Comparison of ENCODE assay signal across 9 cellular contexts in genomic region chr4:154506253-154506652, GRCh38. TPM values are rescaled to one million over a fixed set of nuclear protein-coding genes. Genes with fewer than 3 reads are reported as not detected.
A peak's percentile ranks its signal among the peaks of the same experiment; 100 is the strongest.
DNase-seq lines count a peak whose midpoint lies in the region; ATAC-seq and TF ChIP-seq lines count a peak whose summit lies in the region.
"Had no signal": no experiment of that assay in that cellular context is flagged by ENCODE, and none has a peak within 500 bp of the region (broad histone marks: within the 10 kb centered on the region; RNA-seq: fewer than 3 reads in every experiment).

No MANE protein-coding gene starts in this region.

- H2AFZ ChIP-seq in PC-3 (ENCODE audit: low read length), result no peak overlapping the region

- no peaks in the 10 kb centered on the region for H3K36me3 ChIP-seq in PC-3 (ENCODE audit: low read depth, low read length)

- no peaks in the 10 kb centered on the region for H3K36me3 Mint-ChIP-seq in activated CD4-positive, alpha-beta memory T cell treated with anti-CD3 and anti-CD28 coated beads, Interleukin-2, amount 10 ng/mL, durations not matched to agents 7 days and 5 days (ENCODE audit: low read depth)

- H3K4me1 ChIP-seq in PC-3 (ENCODE audit: insufficient read depth, low read length), result peaks cover 21% of the 10 kb centered on the region

- no peaks in the 10 kb centered on the region for H4K20me1 ChIP-seq in PC-3 (ENCODE audit: low read length)

- H3K79me2 ChIP-seq in PC-3 (ENCODE audit: low read length), result no peaks in the 10 kb centered on the region

- no TSS peak for BruUV-seq in PC-3 (replicated peaks; lab: Mats Ljungman, UMichigan)

- intact Hi-C loops in PC-3 (cut with micrococcal nuclease), result loop anchor here (1.0 to 5.0 kb wide), 2 partner anchors 107 to 179 kb away; no protein-coding TSS in a partner anchor

- CTCF ChIA-PET in PC-3 (lab: Charles Lee), result interaction anchor here (0.6 to 0.8 kb wide), 4 partner anchors 11 to 140 kb away, joined by 3 to 5 read pairs (median 4); no protein-coding TSS in a partner anchor
- CTCF ChIA-PET in activated CD4-positive, alpha-beta memory T cell treated with anti-CD3 and anti-CD28 coated beads, Interleukin-2, amount 10 ng/mL, durations not matched to agents 7 days and 5 days (lab: Charles Lee), result interaction anchor here (0.9 to 1.9 kb wide), 4 partner anchors 25 to 176 kb away, joined by 3 to 9 read pairs (median 4); no protein-coding TSS in a partner anchor

- H3K4me1 Mint-ChIP-seq in activated CD4-positive, alpha-beta memory T cell treated with anti-CD3 and anti-CD28 coated beads, Interleukin-2, amount 10 ng/mL, durations not matched to agents 7 days and 5 days, result no peaks in the 10 kb centered on the region

- H3K4me3 Mint-ChIP-seq in activated CD4-positive, alpha-beta memory T cell treated with anti-CD3 and anti-CD28 coated beads, Interleukin-2, amount 10 ng/mL, durations not matched to agents 7 days and 5 days, result no peak overlapping the region

- peak; percentile 71 for ATAC-seq in GM21723 (IDR thresholded peaks at IDR 0.05; ENCODE audit: unreplicated experiment)
- peak; percentile 48 for ATAC-seq in PC-3

- no peaks in the 10 kb centered on the region for H3F3A ChIP-seq in PC-3 (ENCODE audit: low read length, unreplicated experiment)

- peaks cover 12% of the 10 kb centered on the region; the same call in 1 of the 2 replicates for H3K27me3 ChIP-seq in PC-3 (ENCODE audit: low read length)

- H3K9me3 ChIP-seq in PC-3 (ENCODE audit: low read length), result no peaks in the 10 kb centered on the region

- peaks cover 34% of the 10 kb centered on the region for H3K27me3 Mint-ChIP-seq in activated CD4-positive, alpha-beta memory T cell treated with anti-CD3 and anti-CD28 coated beads, Interleukin-2, amount 10 ng/mL, durations not matched to agents 7 days and 5 days

- H3K9ac ChIP-seq in PC-3 (ENCODE audit: low read length), result no peak overlapping the region

- POLR2A ChIA-PET in PC-3 (lab: Charles Lee; ENCODE audit: unreplicated experiment), result no interaction called here
- POLR2A ChIA-PET in activated CD4-positive, alpha-beta memory T cell treated with anti-CD3 and anti-CD28 coated beads, Interleukin-2, amount 10 ng/mL, durations not matched to agents 7 days and 5 days (lab: Charles Lee), result no interaction called here

- H3K27ac ChIP-seq in C4-2B, result no peak overlapping the region
- H3K27ac ChIP-seq in PC-3 (ENCODE audit: low read length), result peak overlapping the region; percentile 37

- H3K4me2 ChIP-seq in PC-3 (ENCODE audit: low read length), result peak overlapping the region; percentile 51

- H3K9me2 ChIP-seq in PC-3 (replicated peaks; ENCODE audit: low read length), result no peaks in the 10 kb centered on the region

- no peaks in the 10 kb centered on the region for H3K9me3 Mint-ChIP-seq in activated CD4-positive, alpha-beta memory T cell treated with anti-CD3 and anti-CD28 coated beads, Interleukin-2, amount 10 ng/mL, durations not matched to agents 7 days and 5 days

- no peak overlapping the region for H3K27ac Mint-ChIP-seq in activated CD4-positive, alpha-beta memory T cell treated with anti-CD3 and anti-CD28 coated beads, Interleukin-2, amount 10 ng/mL, durations not matched to agents 7 days and 5 days

- peak; percentile 45 for DNase-seq in PC-3
- peak; percentile 52 for DNase-seq in fibroblast of the aortic adventitia (ENCODE audit: low read depth)
- DNase-seq in stromal cell of bone marrow (ENCODE audit: low read depth), result peak; percentile 15
- DNase-seq in mesenteric fat pad (ENCODE audit: low spot score), result no peak
- DNase-seq in activated CD4-positive, alpha-beta memory T cell treated with anti-CD3 and anti-CD28 coated beads, Interleukin-2, amount 10 ng/mL, durations not matched to agents 7 days and 5 days, result no peak
- DNase-seq in stimulated activated naive CD4-positive, alpha-beta T cell (lab: John Stamatoyannopoulos, UW), result no peak

- TF ChIP-seq CTCF in C4-2B (conservative IDR thresholded peaks at IDR 0.05) (peak; percentile 57), PC-3 (conservative IDR thresholded peaks at IDR 0.05; ENCODE audit: low read depth, low read length) (peak; percentile 65), fibroblast of the aortic adventitia (IDR thresholded peaks at IDR 0.05; ENCODE audit: insufficient read depth, low read length) (peak; percentile 50)

- H3K4me3 ChIP-seq in PC-3 (ENCODE audit: low read length) (no peak overlapping the region), fibroblast of the aortic adventitia (ENCODE audit: low read depth, low read length) (no peak overlapping the region)

RNA-seq across cellular contexts. Expression of gene DCHS2, which starts 14.7 kb away (rescaled TPM):
- total RNA-seq in PC-3 (2014; rRNA removed) (0.06 and 0.22 TPM in 2 replicates), fibroblast of the aortic adventitia (ENCODE audit: low replicate concordance) (under 0.01 TPM in 1 of 2 replicates, not detected in the other), mesenteric fat pad (0.32 TPM)
- not detected for total RNA-seq in activated CD4-positive, alpha-beta memory T cell treated with anti-CD3 and anti-CD28 coated beads, Interleukin-2, amount 10 ng/mL, durations not matched to agents 7 days and 5 days
- total RNA-seq: subcutaneous adipose tissue had no signal

RNA-seq across cellular contexts. Expression of gene PLRG1, which starts 43.9 kb away (rescaled TPM):
- total RNA-seq in PC-3 (2014; rRNA removed) (41.7 and 51.7 TPM in 2 replicates), fibroblast of the aortic adventitia (ENCODE audit: low replicate concordance) (59.2 and 79.6 TPM in 2 replicates), mesenteric fat pad (66.8 TPM)
- total RNA-seq in activated CD4-positive, alpha-beta memory T cell treated with anti-CD3 and anti-CD28 coated beads, Interleukin-2, amount 10 ng/mL, durations not matched to agents 7 days and 5 days, result 10 to 100 TPM; 77.5 to 79.5 TPM

RNA-seq across cellular contexts. Expression of gene FGB, which starts 56.6 kb away (rescaled TPM):
- total RNA-seq in PC-3 (2014; rRNA removed), result 0.36 and 1.0 TPM in 2 replicates
- total RNA-seq in fibroblast of the aortic adventitia (ENCODE audit: low replicate concordance), result not detected in 2 replicates
- total RNA-seq in mesenteric fat pad, result not detected
- total RNA-seq in activated CD4-positive, alpha-beta memory T cell treated with anti-CD3 and anti-CD28 coated beads, Interleukin-2, amount 10 ng/mL, durations not matched to agents 7 days and 5 days, result not detected
- total RNA-seq: subcutaneous adipose tissue had no signal

Comparison
In these comparisons a context has a peak if more than half of its experiments do, and no peak if none do; other contexts are left out.
1. DNase-seq: peak in PC-3 (single experiment), fibroblast of the aortic adventitia (single experiment) and stromal cell of bone marrow (single experiment); none in mesenteric fat pad (single experiment), activated CD4-positive, alpha-beta memory T cell treated with anti-CD3 and anti-CD28 coated beads, Interleukin-2, amount 10 ng/mL, durations not matched to agents 7 days and 5 days (single experiment) and stimulated activated naive CD4-positive, alpha-beta T cell (0 of 6).
2. Peak in every context shown above with its lines, with median percentiles within 50 percentile points of each other: CTCF ChIP-seq.